In genomic region chr12:58819345-58819744, GRCh38 we compare ENCODE assay signal across 12 cellular contexts.
"Had no signal": no experiment of that assay in that cellular context is flagged by ENCODE, and none has a peak within 500 bp of the region (broad histone marks: within the 10 kb centered on the region; RNA-seq: fewer than 3 reads in every experiment).

No MANE protein-coding gene starts in this region.

- DNase-seq: activated CD4-positive, alpha-beta T cell treated with anti-CD3 and anti-CD28 coated beads, Interleukin-2, amount 50 U/mL, for 1 hour; activated CD4-positive, CD25-positive, alpha-beta regulatory T cell; activated naive CD4-positive, alpha-beta T cell treated with anti-CD3 and anti-CD28 coated beads, Interleukin-2, amount 50 U/mL, for 16 hours; activated T-cell treated with anti-CD3 and anti-CD28 coated beads for 4 hours; adrenal gland; effector memory CD8-positive, alpha-beta T cell; left colon; right cardiac atrium; T-helper 17 cell; transverse colon had no signal

- H3K4me3 ChIP-seq: adrenal gland, smooth muscle cell, transverse colon had no signal

- H3K27me3 ChIP-seq: adrenal gland, transverse colon had no signal

- H3K36me3 ChIP-seq: adrenal gland, transverse colon had no signal

- ATAC-seq: effector memory CD8-positive, alpha-beta T cell; left colon; T-helper 17 cell had no signal

- H3K27ac ChIP-seq: adrenal gland, epithelial cell of prostate had no signal

- H3K9me3 ChIP-seq: adrenal gland, transverse colon had no signal

- H3K4me2 ChIP-seq: smooth muscle cell had no signal

- H3K4me1 ChIP-seq: adrenal gland had no signal
